Comparison of ENCODE assay signal across 1 cellular context in genomic region chr20:34240698-34241615, GRCh38.
TF ChIP-seq lines count a peak whose summit lies in the region.

ASIP (plus strand) TSS chr20:34241423; CDS start chr20:34260375, 18,952 bp downstream.

TF ChIP-seq in GM12878, 131 proteins besides CTCF, POLR2A, EP300 and RAD21 (continued from another document):
- TF ChIP-seq CEBPZ (IDR thresholded peaks at IDR 0.05; ENCODE audit: low read depth, low read length) (no peak), TCF7 (IDR thresholded peaks at IDR 0.05; ENCODE audit: borderline replicate concordance) (peak; percentile 47; the same call in 1 of the 2 replicates)
- TF ChIP-seq, protein P1, sequence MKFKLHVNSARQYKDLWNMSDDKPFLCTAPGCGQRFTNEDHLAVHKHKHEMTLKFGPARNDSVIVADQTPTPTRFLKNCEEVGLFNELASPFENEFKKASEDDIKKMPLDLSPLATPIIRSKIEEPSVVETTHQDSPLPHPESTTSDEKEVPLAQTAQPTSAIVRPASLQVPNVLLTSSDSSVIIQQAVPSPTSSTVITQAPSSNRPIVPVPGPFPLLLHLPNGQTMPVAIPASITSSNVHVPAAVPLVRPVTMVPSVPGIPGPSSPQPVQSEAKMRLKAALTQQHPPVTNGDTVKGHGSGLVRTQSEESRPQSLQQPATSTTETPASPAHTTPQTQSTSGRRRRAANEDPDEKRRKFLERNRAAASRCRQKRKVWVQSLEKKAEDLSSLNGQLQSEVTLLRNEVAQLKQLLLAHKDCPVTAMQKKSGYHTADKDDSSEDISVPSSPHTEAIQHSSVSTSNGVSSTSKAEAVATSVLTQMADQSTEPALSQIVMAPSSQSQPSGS (IDR thresholded peaks at IDR 0.05; ENCODE audit: low read length) = no peak
